7 cellular contexts compared by ENCODE assay signal in genomic region chrX:46723569-46723927, GRCh38. TPM values are rescaled to one million over a fixed set of nuclear protein-coding genes. Genes with fewer than 3 reads are reported as not detected.
DNase-seq lines count a peak whose midpoint lies in the region; ATAC-seq, FAIRE-seq and TF ChIP-seq lines count a peak whose summit lies in the region.
"Not testable (repeated sequence)": the region's sequence is repeated elsewhere in the genome, so short reads cannot be mapped to it uniquely, and the experiment has no call there.

No MANE protein-coding gene starts in this region.

- not testable (repeated sequence) for H3K4me3 ChIP-seq in OCI-LY1 (ENCODE audit: low read depth, low read length, poor library complexity, severe bottlenecking)

- H3K4me2 ChIP-seq in OCI-LY1 (ENCODE audit: low read length): peak overlapping the region; percentile 46; the same call in 1 of the 2 replicates

- H3K9me3 Mint-ChIP-seq in activated naive CD4-positive, alpha-beta T cell treated with anti-CD3 and anti-CD28 coated beads, Interleukin-2, amount 50 U/mL, for 72 hours; stimulated activated naive B cell treated with anti-CD40 and anti-IgM and Interleukin-4, amounts not matched to agents 10 μg/mL and 1 μg/mL and 100 μg/mL, for 72 hours: not testable (repeated sequence)

- H2AFZ ChIP-seq in OCI-LY1 (ENCODE audit: low read length): not testable (repeated sequence)

- peaks cover 30 to 62% of the 10 kb centered on the region in 2 donors for H3K4me1 Mint-ChIP-seq in stimulated activated naive B cell treated with anti-CD40 and anti-IgM and Interleukin-4, amounts not matched to agents 10 μg/mL and 1 μg/mL and 100 μg/mL, for 72 hours

- H3K27ac Mint-ChIP-seq in activated naive CD4-positive, alpha-beta T cell treated with anti-CD3 and anti-CD28 coated beads, Interleukin-2, amount 50 U/mL, for 72 hours: not testable (repeated sequence)
- H3K27ac Mint-ChIP-seq in stimulated activated naive B cell treated with anti-CD40 and anti-IgM and Interleukin-4, amounts not matched to agents 10 μg/mL and 1 μg/mL and 100 μg/mL, for 72 hours: peak overlapping the region; percentile 83

- peak overlapping the region; percentile 68 for H3K27ac ChIP-seq in OCI-LY1 (ENCODE audit: low read depth, low read length, poor library complexity, severe bottlenecking)

- not testable (repeated sequence) for H3K36me3 ChIP-seq in OCI-LY1 (ENCODE audit: insufficient read depth, low read length)

- TF ChIP-seq CTCF in OCI-LY1 (IDR thresholded peaks at IDR 0.05; ENCODE audit: low read length): not testable (repeated sequence)

- H3K9ac ChIP-seq in OCI-LY1 (ENCODE audit: low read length): not testable (repeated sequence)

- not testable (repeated sequence) for H3F3A ChIP-seq in OCI-LY1 (ENCODE audit: insufficient read depth, low read length)

- H3K9me2 ChIP-seq in OCI-LY1 (ENCODE audit: low read depth, low read length): not testable (repeated sequence)

- DNase-seq in GM19239 (ENCODE audit: insufficient read length, low spot score); activated naive CD4-positive, alpha-beta T cell treated with anti-CD3 and anti-CD28 coated beads, Interleukin-2, amount 50 U/mL, for 72 hours (ENCODE audit: low spot score in 2 of 2); stimulated activated naive B cell treated with anti-CD40 and anti-IgM and Interleukin-4, amounts not matched to agents 10 μg/mL and 1 μg/mL and 100 μg/mL, for 72 hours: not testable (repeated sequence)
- peak; percentile 11 for DNase-seq in activated CD4-positive, alpha-beta T cell treated with anti-CD3 and anti-CD28 coated beads for 48 hours
- DNase-seq in dermis blood vessel endothelial cell (peak; percentile 3), kidney tubule cell (ENCODE audit: low spot score) (peak; percentile 5)

- H4K20me1 ChIP-seq in OCI-LY1 (ENCODE audit: insufficient read depth, low read length): not testable (repeated sequence)

- peak overlapping the region in 1 of 2 donors; percentile 19 for H3K4me3 Mint-ChIP-seq in stimulated activated naive B cell treated with anti-CD40 and anti-IgM and Interleukin-4, amounts not matched to agents 10 μg/mL and 1 μg/mL and 100 μg/mL, for 72 hours

- H3K9me3 ChIP-seq in OCI-LY1 (ENCODE audit: low read length): not testable (repeated sequence)

- peak; percentile 76 to 91 for ATAC-seq in activated naive CD4-positive, alpha-beta T cell treated with anti-CD3 and anti-CD28 coated beads, Interleukin-2, amount 50 U/mL, for 72 hours
- peak; percentile 86 for ATAC-seq in stimulated activated naive B cell treated with anti-CD40 and anti-IgM and Interleukin-4, amounts not matched to agents 10 μg/mL and 1 μg/mL and 100 μg/mL, for 72 hours (replicated peaks)

- peaks cover 37% of the 10 kb centered on the region for H3K4me1 ChIP-seq in OCI-LY1 (ENCODE audit: insufficient read depth, low read length, severe bottlenecking)

- H3K27me3 ChIP-seq in OCI-LY1 (ENCODE audit: insufficient read depth, low read length): not testable (repeated sequence)

- peak; percentile 74 for FAIRE-seq in GM19239 (lab: Jason Lieb, UNC)

- H3K79me2 ChIP-seq in OCI-LY1 (ENCODE audit: insufficient read depth, low read length): peaks cover 46% of the 10 kb centered on the region

- H3K27me3 Mint-ChIP-seq in stimulated activated naive B cell treated with anti-CD40 and anti-IgM and Interleukin-4, amounts not matched to agents 10 μg/mL and 1 μg/mL and 100 μg/mL, for 72 hours: not testable (repeated sequence)

- not testable (repeated sequence) for H3K36me3 Mint-ChIP-seq in activated naive CD4-positive, alpha-beta T cell treated with anti-CD3 and anti-CD28 coated beads, Interleukin-2, amount 50 U/mL, for 72 hours
- peaks cover 10 to 16% of the 10 kb centered on the region in 2 donors for H3K36me3 Mint-ChIP-seq in stimulated activated naive B cell treated with anti-CD40 and anti-IgM and Interleukin-4, amounts not matched to agents 10 μg/mL and 1 μg/mL and 100 μg/mL, for 72 hours

RNA-seq across cellular contexts. Expression of gene SLC9A7, which starts 35.4 kb away (rescaled TPM):
- 10 to 100 TPM; 13.5 to 15.1 TPM for total RNA-seq in activated naive CD4-positive, alpha-beta T cell treated with anti-CD3 and anti-CD28 coated beads, Interleukin-2, amount 50 U/mL, for 72 hours
- total RNA-seq in dermis blood vessel endothelial cell: 16.5 and 19.4 TPM in 2 replicates
